In the genomic region with DNA sequence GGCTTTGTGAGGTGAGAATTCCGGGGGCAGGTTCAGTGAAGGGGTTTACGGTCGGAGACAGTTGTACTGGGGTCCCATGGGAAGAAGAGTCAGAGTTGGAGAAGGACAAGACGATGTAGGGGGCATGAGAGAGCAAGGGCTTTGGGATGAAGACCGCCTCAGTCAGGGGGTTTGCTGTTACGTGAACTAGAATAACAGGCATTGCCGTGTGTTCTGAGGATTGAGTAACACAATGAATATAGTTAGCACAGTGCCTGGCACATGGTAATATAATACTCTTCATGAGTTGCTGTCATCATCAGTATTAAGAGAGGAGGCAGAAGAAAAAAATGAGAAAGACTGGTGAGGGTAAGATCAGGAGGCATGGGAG, we compare ENCODE assay signal across 7 cellular contexts. TPM values are rescaled to one million over a fixed set of nuclear protein-coding genes. Genes with fewer than 3 reads are reported as not detected.
A peak's percentile ranks its signal among the peaks of the same experiment; 100 is the strongest.
DNase-seq lines count a peak whose midpoint lies in the region; TF ChIP-seq lines count a peak whose summit lies in the region.

No MANE protein-coding gene starts in this region.

- H3K36me3 ChIP-seq in HUES6 (ENCODE audit: control insufficient read depth, insufficient read depth, low read length), result peaks cover 39% of the 10 kb centered on the region
- H3K36me3 ChIP-seq in iPS-20b (ENCODE audit: insufficient read depth, low read depth, low read length), result peaks cover 38% of the 10 kb centered on the region
- H3K36me3 ChIP-seq in stomach, result peaks cover 37 to 39% (median 38%) of the 10 kb centered on the region in 4 donors

- no peak for TF ChIP-seq CTCF in stomach (IDR thresholded peaks at IDR 0.05)

- no peaks in the 10 kb centered on the region for H3K9me3 Mint-ChIP-seq in activated T-helper 2 cell treated with anti-CD3 and anti-CD28 coated beads, Interferon-gamma antibody, Interleukin-2, Interleukin-4, amounts not matched to agents 10 μg/mL and 5 μg/mL and 100 μg/mL, durations not matched to agents 14 hours and 24 hours and 36 hours

- no peaks in the 10 kb centered on the region for H3K9me3 ChIP-seq in HUES6 (ENCODE audit: control insufficient read depth, insufficient read depth, low read depth, low read length)
- H3K9me3 ChIP-seq in iPS-20b (ENCODE audit: insufficient read depth, low read depth, low read length), result no peaks in the 10 kb centered on the region
- H3K9me3 ChIP-seq in stomach, result no peaks in the 10 kb centered on the region

- H3K9ac ChIP-seq in HUES6 (ENCODE audit: low read length), result peak overlapping the region; percentile 83
- H3K9ac ChIP-seq in iPS-20b (ENCODE audit: low read depth, low read length), result peak overlapping the region; percentile 85

- peak overlapping the region; percentile 59; the same call in 1 of the 2 replicates for H3K27ac ChIP-seq in HUES6 (ENCODE audit: low read depth, low read length)
- peak overlapping the region; percentile 43 for H3K27ac ChIP-seq in iPS-20b (ENCODE audit: low read length)
- peak overlapping the region; percentile 86 to 99 (median 97) for H3K27ac ChIP-seq in stomach

- TF ChIP-seq POLR2A in stomach (IDR thresholded peaks at IDR 0.05), result no peak

- no peak for DNase-seq in activated T-helper 2 cell treated with anti-CD3 and anti-CD28 coated beads, Interferon-gamma antibody, Interleukin-2, Interleukin-4, amounts not matched to agents 10 μg/mL and 5 μg/mL and 100 μg/mL, durations not matched to agents 14 hours and 24 hours and 36 hours (ENCODE audit: low spot score)
- DNase-seq in stomach, result no peak
- DNase-seq in germinal center (ENCODE audit: low spot score), result no peak
- no peak for DNase-seq in NCI-H510A treated with DMSO at 0.1 percent for 48 hours (lab: John Stamatoyannopoulos, UW)
- no peak for DNase-seq in NCI-H526 (lab: John Stamatoyannopoulos, UW)

- H3K27me3 ChIP-seq in HUES6 (ENCODE audit: control insufficient read depth, insufficient read depth, low read length) (no peaks in the 10 kb centered on the region), iPS-20b (ENCODE audit: insufficient read depth, low read length) (no peaks in the 10 kb centered on the region), stomach (no peaks in the 10 kb centered on the region)

- H3K4me1 Mint-ChIP-seq in activated T-helper 2 cell treated with anti-CD3 and anti-CD28 coated beads, Interferon-gamma antibody, Interleukin-2, Interleukin-4, amounts not matched to agents 10 μg/mL and 5 μg/mL and 100 μg/mL, durations not matched to agents 14 hours and 24 hours and 36 hours (ENCODE audit: low read depth), result peaks cover 20% of the 10 kb centered on the region

- 0 to 3% (median 1%) methylated on average over 7 of the region's 7 CpGs for WGBS in stomach, 5 donors

- H3K4me1 ChIP-seq in HUES6 (ENCODE audit: control insufficient read depth, insufficient read depth, low read length) (peaks cover 6% of the 10 kb centered on the region), iPS-20b (ENCODE audit: insufficient read depth, low read length) (peaks cover 6% of the 10 kb centered on the region), stomach (peaks cover 22 to 57% (median 37%) of the 10 kb centered on the region in 4 donors)

- no peaks in the 10 kb centered on the region for H3K27me3 Mint-ChIP-seq in activated T-helper 2 cell treated with anti-CD3 and anti-CD28 coated beads, Interferon-gamma antibody, Interleukin-2, Interleukin-4, amounts not matched to agents 10 μg/mL and 5 μg/mL and 100 μg/mL, durations not matched to agents 14 hours and 24 hours and 36 hours (ENCODE audit: low read depth)

- peak overlapping the region; percentile 94 for H3K4me3 Mint-ChIP-seq in activated T-helper 2 cell treated with anti-CD3 and anti-CD28 coated beads, Interferon-gamma antibody, Interleukin-2, Interleukin-4, amounts not matched to agents 10 μg/mL and 5 μg/mL and 100 μg/mL, durations not matched to agents 14 hours and 24 hours and 36 hours (ENCODE audit: low read depth)

- intact Hi-C loops in activated T-helper 2 cell treated with anti-CD3 and anti-CD28 coated beads, Interferon-gamma antibody, Interleukin-2, Interleukin-4, amounts not matched to agents 10 μg/mL and 5 μg/mL and 100 μg/mL, durations not matched to agents 14 hours and 24 hours and 36 hours (cut with micrococcal nuclease), result loop anchor here (1.0 to 5.0 kb wide), 8 partner anchors 20 to 385 kb away; partner anchors contain the start of genes ARMC5, BCKDK, FUS and STX4
- intact Hi-C loops in stomach (cut with DNase I; ENCODE audit: low total_unique reads), result no loop called here

- no peak for TF ChIP-seq EP300 in stomach (IDR thresholded peaks at IDR 0.05)

- H3K27ac Mint-ChIP-seq in activated T-helper 2 cell treated with anti-CD3 and anti-CD28 coated beads, Interferon-gamma antibody, Interleukin-2, Interleukin-4, amounts not matched to agents 10 μg/mL and 5 μg/mL and 100 μg/mL, durations not matched to agents 14 hours and 24 hours and 36 hours, result peak overlapping the region; percentile 93

- H3K4me3 ChIP-seq in HUES6 (ENCODE audit: low read depth, low read length) (peak overlapping the region; percentile 97), iPS-20b (ENCODE audit: low read length) (peak overlapping the region; percentile 89), stomach (peak overlapping the region; percentile 92 to 98 (median 94))

- H3K36me3 Mint-ChIP-seq in activated T-helper 2 cell treated with anti-CD3 and anti-CD28 coated beads, Interferon-gamma antibody, Interleukin-2, Interleukin-4, amounts not matched to agents 10 μg/mL and 5 μg/mL and 100 μg/mL, durations not matched to agents 14 hours and 24 hours and 36 hours (ENCODE audit: low read depth), result peaks cover 38% of the 10 kb centered on the region

RNA-seq across cellular contexts. Expression of gene ZNF646, which starts 0.6 kb away (rescaled TPM):
- total RNA-seq in activated T-helper 2 cell treated with anti-CD3 and anti-CD28 coated beads, Interferon-gamma antibody, Interleukin-2, Interleukin-4, amounts not matched to agents 10 μg/mL and 5 μg/mL and 100 μg/mL, durations not matched to agents 14 hours and 24 hours and 36 hours, result 24.4 and 24.5 TPM in 2 replicates
- 10 to 100 TPM in 2 of 5 donors, 1 to 10 TPM in 3; 6.7 to 13.4 (median 9.0) TPM for total RNA-seq in stomach
- 1 to 10 TPM; 2.1 to 5.0 (median 2.6) TPM for polyA plus RNA-seq in stomach

RNA-seq across cellular contexts. Expression of gene ZNF668, which starts 0.8 kb away (rescaled TPM):
- 12.7 and 13.2 TPM in 2 replicates for total RNA-seq in activated T-helper 2 cell treated with anti-CD3 and anti-CD28 coated beads, Interferon-gamma antibody, Interleukin-2, Interleukin-4, amounts not matched to agents 10 μg/mL and 5 μg/mL and 100 μg/mL, durations not matched to agents 14 hours and 24 hours and 36 hours
- total RNA-seq in stomach, result 10 to 100 TPM in 3 of 5 donors, 1 to 10 TPM in 1, not detected in 1; 8.6 to 14.2 (median 12.0) TPM
- 1 to 10 TPM; 5.7 to 10.0 (median 6.0) TPM for polyA plus RNA-seq in stomach

RNA-seq across cellular contexts. Expression of gene PRSS53, which starts 13.9 kb away (rescaled TPM):
- 4.8 and 5.1 TPM in 2 replicates for total RNA-seq in activated T-helper 2 cell treated with anti-CD3 and anti-CD28 coated beads, Interferon-gamma antibody, Interleukin-2, Interleukin-4, amounts not matched to agents 10 μg/mL and 5 μg/mL and 100 μg/mL, durations not matched to agents 14 hours and 24 hours and 36 hours
- total RNA-seq in stomach, result 1 to 10 TPM in 3 of 5 donors, under 1 TPM in 1, not detected in 1; 0.87 to 5.3 (median 1.9) TPM
- 1 to 10 TPM in 2 of 3 donors, under 1 TPM in 1; 0.46 to 1.3 (median 1.1) TPM for polyA plus RNA-seq in stomach

RNA-seq across cellular contexts. Expression of gene VKORC1, which starts 19.8 kb away (rescaled TPM):
- total RNA-seq in activated T-helper 2 cell treated with anti-CD3 and anti-CD28 coated beads, Interferon-gamma antibody, Interleukin-2, Interleukin-4, amounts not matched to agents 10 μg/mL and 5 μg/mL and 100 μg/mL, durations not matched to agents 14 hours and 24 hours and 36 hours, result 54.5 and 60.0 TPM in 2 replicates
- 100 to 1,000 TPM in 1 of 5 donors, 10 to 100 TPM in 4; 20.1 to 191 (median 35.0) TPM for total RNA-seq in stomach
- 10 to 100 TPM; 53.2 to 90.8 (median 62.9) TPM for polyA plus RNA-seq in stomach

RNA-seq across cellular contexts. Expression of gene BCKDK, which starts 33.4 kb away (rescaled TPM):
- total RNA-seq in activated T-helper 2 cell treated with anti-CD3 and anti-CD28 coated beads, Interferon-gamma antibody, Interleukin-2, Interleukin-4, amounts not matched to agents 10 μg/mL and 5 μg/mL and 100 μg/mL, durations not matched to agents 14 hours and 24 hours and 36 hours, result 47.5 and 50.0 TPM in 2 replicates
- 100 to 1,000 TPM in 1 of 5 donors, 10 to 100 TPM in 4; 11.0 to 197 (median 58.3) TPM for total RNA-seq in stomach
- polyA plus RNA-seq in stomach, result 10 to 100 TPM; 27.4 to 40.9 (median 34.0) TPM

Comparison
In these comparisons a context has a peak if more than half of its experiments do, and no peak if none do; other contexts are left out.
1. H3K27ac ChIP-seq: peak in every context shown above with its lines; median percentile 97 in stomach; 59 in HUES6; 43 in iPS-20b.